In the genomic region with DNA sequence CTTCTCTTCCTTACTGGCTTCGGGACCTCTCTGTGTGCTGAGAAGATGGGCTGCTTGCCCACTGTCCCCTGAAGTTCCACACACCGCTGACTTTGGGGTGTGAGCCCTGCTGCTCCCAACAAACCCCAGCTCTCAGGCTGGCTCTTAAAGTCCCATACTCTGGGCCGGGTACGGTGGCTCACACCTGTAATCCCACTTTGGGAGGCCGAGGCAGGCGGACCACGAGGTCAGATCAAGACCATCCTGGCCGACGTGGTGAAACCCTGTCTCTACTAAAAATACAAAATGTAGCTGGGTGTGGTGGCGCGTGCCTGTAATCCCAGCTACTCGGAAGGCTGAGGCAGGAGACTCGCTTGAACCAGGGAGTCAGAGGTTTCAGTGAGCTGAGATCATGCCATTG, we compare ENCODE assay signal across 17 cellular contexts. TPM values are rescaled to one million over a fixed set of nuclear protein-coding genes. Genes with fewer than 3 reads are reported as not detected.
DNase-seq lines count a peak whose midpoint lies in the region; ATAC-seq lines count a peak whose summit lies in the region.
"Had no signal": no experiment of that assay in that cellular context is flagged by ENCODE, and none has a peak within 500 bp of the region (broad histone marks: within the 10 kb centered on the region; RNA-seq: fewer than 3 reads in every experiment).

No MANE protein-coding gene starts in this region.

- CTCF ChIA-PET in activated naive CD4-positive, alpha-beta T cell treated with anti-CD3 and anti-CD28 coated beads for 36 hours (lab: Charles Lee): interaction anchor here (0.9 to 8.4 kb wide), 8 partner anchors 16 to 117 kb away, joined by 3 to 60 read pairs (median 4); partner anchors contain the start of genes CD7, HEXD and SECTM1
- CTCF ChIA-PET in T-cell (lab: Charles Lee): interaction anchor here (0.6 to 1.9 kb wide), 7 partner anchors 11 to 263 kb away, joined by 3 to 6 read pairs (median 3); partner anchors contain the start of genes CD7 (in 1 of the 2) and DCXR (in 1 of the 2)

- peak overlapping the region; percentile 100 for H3K27ac Mint-ChIP-seq in activated naive CD4-positive, alpha-beta T cell treated with anti-CD3 and anti-CD28 coated beads for 36 hours
- peak overlapping the region; percentile 100 for H3K27ac Mint-ChIP-seq in T-cell

- H3K36me3 Mint-ChIP-seq in activated naive CD4-positive, alpha-beta T cell treated with anti-CD3 and anti-CD28 coated beads for 36 hours (ENCODE audit: low read depth): peaks cover 12% of the 10 kb centered on the region
- no peaks in the 10 kb centered on the region for H3K36me3 Mint-ChIP-seq in T-cell

- H3K4me3 ChIP-seq in effector memory CD4-positive, alpha-beta T cell (ENCODE audit: insufficient read depth, low read depth, low read length, poor library complexity, severe bottlenecking): no peak overlapping the region
- H3K4me3 ChIP-seq: coronary artery, lower lobe of right lung had no signal

- H3K4me1 Mint-ChIP-seq in activated naive CD4-positive, alpha-beta T cell treated with anti-CD3 and anti-CD28 coated beads for 36 hours (ENCODE audit: low read depth): peaks cover 79% of the 10 kb centered on the region
- peaks cover 85 to 89% (median 88%) of the 10 kb centered on the region in 3 donors for H3K4me1 Mint-ChIP-seq in T-cell

- peak overlapping the region; percentile 31 for H3K27ac ChIP-seq in effector memory CD4-positive, alpha-beta T cell (ENCODE audit: insufficient read depth, low read length, poor library complexity, severe bottlenecking)
- H3K27ac ChIP-seq: coronary artery, lower lobe of right lung had no signal

- H3K4me1 ChIP-seq in effector memory CD4-positive, alpha-beta T cell (ENCODE audit: control insufficient read depth, insufficient read depth, low read length, poor library complexity, severe bottlenecking): peaks cover 82% of the 10 kb centered on the region

- POLR2A ChIA-PET in T-cell (lab: Charles Lee): interaction anchor here in 1 of 2 donors (0.7 kb wide), 1 partner anchor 17 kb away, joined by 4 read pairs; the partner anchor contains the start of gene CD7

- H3K9me3 ChIP-seq in effector memory CD4-positive, alpha-beta T cell (ENCODE audit: control insufficient read depth, low read length): no peaks in the 10 kb centered on the region
- H3K9me3 ChIP-seq: lower lobe of right lung had no signal

- H3K27me3 Mint-ChIP-seq in activated naive CD4-positive, alpha-beta T cell treated with anti-CD3 and anti-CD28 coated beads for 36 hours (ENCODE audit: low read depth): no peaks in the 10 kb centered on the region
- no peaks in the 10 kb centered on the region for H3K27me3 Mint-ChIP-seq in T-cell

- no peaks in the 10 kb centered on the region for H3K9me3 Mint-ChIP-seq in activated naive CD4-positive, alpha-beta T cell treated with anti-CD3 and anti-CD28 coated beads for 36 hours
- H3K9me3 Mint-ChIP-seq in T-cell: no peaks in the 10 kb centered on the region
- H3K9me3 Mint-ChIP-seq: H9 had no signal

- no peaks in the 10 kb centered on the region for H3K36me3 ChIP-seq in effector memory CD4-positive, alpha-beta T cell (ENCODE audit: control insufficient read depth, insufficient read depth, low read length)
- H3K36me3 ChIP-seq: lower lobe of right lung had no signal

- no peak for DNase-seq in activated naive CD4-positive, alpha-beta T cell treated with anti-CD3 and anti-CD28 coated beads for 36 hours
- DNase-seq in activated naive CD4-positive, alpha-beta T cell treated with anti-CD3 and anti-CD28 coated beads, Interleukin-2, amount 50 U/mL, for 16 hours: no peak
- DNase-seq in T-cell: no peak
- DNase-seq in effector memory CD4-positive, alpha-beta T cell: no peak
- DNase-seq in stimulated activated naive CD8-positive, alpha-beta T cell treated with anti-CD3 and anti-CD28 coated beads, Interleukin-15, Interleukin-2, amounts not matched to agents 100 U/mL and 50 U/mL, for 24 hours: peak; percentile 10
- no peak for DNase-seq in activated CD4-positive, CD25-positive, alpha-beta regulatory T cell treated with anti-CD3 and anti-CD28 coated beads, Interleukin-2, amount 50 U/mL, for 72 hours
- DNase-seq: NCI-H187, NCI-H446 treated with DMSO at 0.1 percent for 48 hours had no signal

- intact Hi-C loops in activated naive CD4-positive, alpha-beta T cell treated with anti-CD3 and anti-CD28 coated beads for 36 hours (cut with micrococcal nuclease): no loop called here

- ATAC-seq in T-cell (replicated peaks in 1 of 4) (no peak), GM19328 (IDR thresholded peaks at IDR 0.05; ENCODE audit: unreplicated experiment) (no peak), GM18517 (IDR thresholded peaks at IDR 0.05; ENCODE audit: unreplicated experiment) (no peak)
- no peak for ATAC-seq in stimulated activated naive CD8-positive, alpha-beta T cell treated with anti-CD3 and anti-CD28 coated beads, Interleukin-15, Interleukin-2, amounts not matched to agents 100 U/mL and 50 U/mL, for 24 hours
- ATAC-seq: activated CD4-positive, CD25-positive, alpha-beta regulatory T cell treated with anti-CD3 and anti-CD28 coated beads, Interleukin-2, amount 50 U/mL, for 24 hours; lower lobe of right lung; Right ventricle myocardium inferior had no signal

- H3K4me3 Mint-ChIP-seq in activated naive CD4-positive, alpha-beta T cell treated with anti-CD3 and anti-CD28 coated beads for 36 hours: peak overlapping the region; percentile 93
- H3K4me3 Mint-ChIP-seq in T-cell: peak overlapping the region; percentile 54 to 91 (median 56)

- no peaks in the 10 kb centered on the region for H3K27me3 ChIP-seq in effector memory CD4-positive, alpha-beta T cell (replicated peaks; ENCODE audit: control insufficient read depth, insufficient read depth, low read length, poor library complexity, severe bottlenecking)

RNA-seq across cellular contexts. Expression of gene CD7, which starts 17.2 kb away (rescaled TPM):
- total RNA-seq in activated naive CD4-positive, alpha-beta T cell treated with anti-CD3 and anti-CD28 coated beads for 36 hours: 100 to 1,000 TPM; 635 to 646 TPM
- total RNA-seq in T-cell: 100 to 1,000 TPM; 104 to 265 (median 135) TPM
- total RNA-seq: HT1080, myocyte had no signal

RNA-seq across cellular contexts. Expression of gene CSNK1D, which starts 26.7 kb away (rescaled TPM):
- total RNA-seq in activated naive CD4-positive, alpha-beta T cell treated with anti-CD3 and anti-CD28 coated beads for 36 hours: 100 to 1,000 TPM in 1 of 2 experiments, 10 to 100 TPM in 1; 99.8 to 100 TPM
- 100 to 1,000 TPM; 177 to 273 (median 194) TPM for total RNA-seq in T-cell

RNA-seq across cellular contexts. Expression of gene SECTM1, which starts 33.3 kb away (rescaled TPM):
- total RNA-seq in activated naive CD4-positive, alpha-beta T cell treated with anti-CD3 and anti-CD28 coated beads for 36 hours: 1 to 10 TPM; 2.8 to 3.8 TPM
- 1 to 10 TPM; 1.3 to 5.1 (median 4.4) TPM for total RNA-seq in T-cell

RNA-seq across cellular contexts. Expression of gene TEX19, which starts 58.8 kb away (rescaled TPM):
- total RNA-seq in activated naive CD4-positive, alpha-beta T cell treated with anti-CD3 and anti-CD28 coated beads for 36 hours: under 1 TPM in 1 of 2 experiments, not detected in 1; 0.21 TPM
- total RNA-seq in T-cell: not detected
- total RNA-seq: lower lobe of right lung, Right ventricle myocardium inferior had no signal
